1 cellular context compared by ENCODE assay signal in genomic region chr19:2475018-2475701, GRCh38.
TF ChIP-seq lines count a peak whose summit lies in the region.

No MANE protein-coding gene starts in this region.

TF ChIP-seq in HepG2, 621 proteins besides CTCF, POLR2A, EP300 and RAD21 (continued from another document and continues in another):
- TF ChIP-seq SNAPC4 (CRISPR knock-in tag; IDR thresholded peaks at IDR 0.05) (no peak), ZBTB49 (CRISPR knock-in tag; IDR thresholded peaks at IDR 0.05; ENCODE audit: borderline replicate concordance) (no peak), IRF1 (CRISPR knock-in tag; IDR thresholded peaks at IDR 0.05; ENCODE audit: low read depth) (no peak), FOXC1 (CRISPR knock-in tag; IDR thresholded peaks at IDR 0.05; ENCODE audit: borderline replicate concordance) (no peak), ZBTB43 (CRISPR knock-in tag; conservative IDR thresholded peaks at IDR 0.05) (no peak), SIN3A (IDR thresholded peaks at IDR 0.05; ENCODE audit: borderline replicate concordance, low read depth, low read length) (0 out of 2 replicates have a peak, but pooled peaks have one; percentile 14), ZSCAN31 (CRISPR knock-in tag; IDR thresholded peaks at IDR 0.05; ENCODE audit: low read depth) (no peak), ZBTB21 (CRISPR knock-in tag; IDR thresholded peaks at IDR 0.05) (no peak), TCF7 (IDR thresholded peaks at IDR 0.05; ENCODE audit: low read depth) (no peak), ZNF768 (CRISPR knock-in tag; IDR thresholded peaks at IDR 0.05) (peak; percentile 78), HIVEP1 (CRISPR knock-in tag; IDR thresholded peaks at IDR 0.05) (no peak), JUN (CRISPR knock-in tag; IDR thresholded peaks at IDR 0.05) (0 out of 2 replicates have a peak, but pooled peaks have one; percentile 7), ZNF253 (CRISPR knock-in tag; IDR thresholded peaks at IDR 0.05; ENCODE audit: borderline replicate concordance) (no peak), ZNF280D (CRISPR knock-in tag; IDR thresholded peaks at IDR 0.05) (no peak), HINFP (CRISPR knock-in tag; IDR thresholded peaks at IDR 0.05; ENCODE audit: low read depth) (peak; percentile 29; the same call in 1 of the 2 replicates), PHF20 (CRISPR knock-in tag; IDR thresholded peaks at IDR 0.05) (no peak), ZNF530 (CRISPR knock-in tag; IDR thresholded peaks at IDR 0.05; ENCODE audit: low read depth) (no peak), ZBTB40 (IDR thresholded peaks at IDR 0.05) (no peak), ZBTB40 (CRISPR knock-in tag; IDR thresholded peaks at IDR 0.05) (no peak), TEF (CRISPR knock-in tag; IDR thresholded peaks at IDR 0.05) (no peak), ZNF460 (CRISPR knock-in tag; IDR thresholded peaks at IDR 0.05; ENCODE audit: borderline replicate concordance) (no peak), NCOA2 (CRISPR knock-in tag; IDR thresholded peaks at IDR 0.05) (no peak), ZBTB44 (CRISPR knock-in tag; IDR thresholded peaks at IDR 0.05) (no peak)
